15 cellular contexts compared by ENCODE assay signal in genomic region chr10:78305311-78305710, GRCh38.
"Had no signal": no experiment of that assay in that cellular context is flagged by ENCODE, and none has a peak within 500 bp of the region (broad histone marks: within the 10 kb centered on the region; RNA-seq: fewer than 3 reads in every experiment).

No MANE protein-coding gene starts in this region.

- H3K27ac Mint-ChIP-seq: activated CD8-positive, alpha-beta T cell treated with anti-CD3 and anti-CD28 coated beads for 36 hours had no signal

- H3K9me3 Mint-ChIP-seq: T-cell had no signal

- H3K4me2 ChIP-seq: SK-N-SH, smooth muscle cell had no signal

- ATAC-seq: activated CD8-positive, alpha-beta T cell treated with anti-CD3 and anti-CD28 coated beads for 36 hours; esophagus mucosa; naive thymus-derived CD8-positive, alpha-beta T cell; psoas muscle; right lobe of liver; T-cell had no signal

- H3K9ac ChIP-seq: SK-N-SH had no signal

- H3K9me3 ChIP-seq: ascending aorta, psoas muscle, right lobe of liver, SK-N-SH, stomach, thyroid gland had no signal

- H3K4me3 ChIP-seq: ascending aorta, dorsolateral prefrontal cortex, psoas muscle, right lobe of liver, smooth muscle cell, stomach, thyroid gland had no signal

- DNase-seq: activated CD4-positive, alpha-beta T cell treated with anti-CD3 and anti-CD28 coated beads for 1 hour; activated CD8-positive, alpha-beta T cell treated with anti-CD3 and anti-CD28 coated beads for 36 hours; activated naive CD4-positive, alpha-beta T cell treated with Interleukin-2 at 50 U/mL for 16 hours; dorsolateral prefrontal cortex; psoas muscle; SK-N-SH; stomach; T1000; thyroid gland had no signal

- H3K9me2 ChIP-seq: SK-N-SH had no signal

- H3K27me3 Mint-ChIP-seq: activated CD8-positive, alpha-beta T cell treated with anti-CD3 and anti-CD28 coated beads for 36 hours; naive thymus-derived CD8-positive, alpha-beta T cell; T-cell had no signal

- H3K36me3 Mint-ChIP-seq: naive thymus-derived CD8-positive, alpha-beta T cell; T-cell had no signal

- H3K4me3 Mint-ChIP-seq: activated CD8-positive, alpha-beta T cell treated with anti-CD3 and anti-CD28 coated beads for 36 hours had no signal

- H3K36me3 ChIP-seq: ascending aorta, right lobe of liver, stomach, thyroid gland had no signal

- H3K27me3 ChIP-seq: ascending aorta, dorsolateral prefrontal cortex, right lobe of liver, stomach, thyroid gland had no signal

- H3K27ac ChIP-seq: ascending aorta, psoas muscle, right lobe of liver, thyroid gland had no signal
